ENCODE assay signal across 13 cellular contexts in the genomic region with DNA sequence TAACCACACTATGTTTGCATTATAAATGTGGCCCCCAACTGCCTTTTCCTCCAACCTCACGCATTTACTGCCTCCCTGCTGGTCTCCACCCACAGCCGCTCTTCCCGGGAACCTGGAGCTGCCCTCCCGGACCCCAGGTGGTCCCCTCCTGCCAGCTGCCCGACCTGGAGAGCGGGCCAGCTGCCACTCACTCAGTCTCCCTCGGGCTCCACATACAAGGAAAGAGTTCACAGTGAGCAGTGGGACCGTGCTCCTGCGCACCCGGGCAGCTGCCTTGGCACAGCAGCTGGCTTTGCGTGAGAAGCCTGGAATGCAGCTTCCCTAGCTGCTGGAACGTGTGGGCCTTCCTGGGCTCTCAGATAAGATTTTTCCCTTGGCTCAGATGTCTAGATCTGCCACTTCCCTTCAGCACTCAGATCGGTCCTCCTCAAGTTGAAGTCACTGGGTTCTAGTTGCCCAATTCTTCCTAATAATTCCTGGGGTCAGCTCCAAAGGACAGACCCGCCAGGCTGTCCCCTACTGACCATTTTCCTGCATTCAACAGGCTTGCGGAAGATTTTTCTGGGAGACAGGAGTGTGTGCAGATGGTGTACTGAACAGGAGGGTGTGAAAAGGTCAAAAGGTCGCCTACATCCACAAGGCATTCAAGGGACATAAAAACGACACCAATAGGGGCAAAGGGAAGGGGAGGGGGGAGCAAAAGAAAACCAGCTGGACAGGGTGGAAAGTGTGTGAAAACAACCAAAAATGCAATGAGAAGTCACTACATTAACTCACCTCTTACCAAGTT.
A peak's percentile ranks its signal among the peaks of the same experiment; 100 is the strongest.
DNase-seq lines count a peak whose midpoint lies in the region; ATAC-seq and TF ChIP-seq lines count a peak whose summit lies in the region.
"Had no signal": no experiment of that assay in that cellular context is flagged by ENCODE, and none has a peak within 500 bp of the region (broad histone marks: within the 10 kb centered on the region; RNA-seq: fewer than 3 reads in every experiment).

No MANE protein-coding gene starts in this region.

- 31 to 35% methylated on average over 15 to 17 of the region's 17 CpGs for WGBS in body of pancreas, 2 donors

- DNase-seq in COR-L47 (lab: John Stamatoyannopoulos, UW) (peak; percentile 67), NCI-H1694 (lab: John Stamatoyannopoulos, UW) (peak; percentile 18), body of pancreas (peak; percentile 63 to 82 (median 72)), mesothelial cell of epicardium (ENCODE audit: low spot score in 2 of 2, unreplicated experiment in 2 of 2) (no peak)
- no peak for DNase-seq in activated CD4-positive, alpha-beta T cell treated with anti-CD3 and anti-CD28 coated beads for 36 hours
- DNase-seq: activated CD4-positive, alpha-beta T cell treated with anti-CD3 and anti-CD28 coated beads, Interleukin-2, amount 10 ng/mL, durations not matched to agents 7 days and 5 days; activated naive CD8-positive, alpha-beta T cell treated with anti-CD3 and anti-CD28 coated beads, Interleukin-2, amount 50 U/mL, for 24 hours; GOT3 had no signal

- peaks cover 14% of the 10 kb centered on the region for H3K36me3 Mint-ChIP-seq in mesothelial cell of epicardium
- H3K36me3 Mint-ChIP-seq in activated CD4-positive, alpha-beta T cell treated with anti-CD3 and anti-CD28 coated beads for 36 hours (ENCODE audit: low read depth) = no peaks in the 10 kb centered on the region

- no peaks in the 10 kb centered on the region for H3K27me3 Mint-ChIP-seq in mesothelial cell of epicardium (ENCODE audit: low read depth)
- H3K27me3 Mint-ChIP-seq in activated CD4-positive, alpha-beta T cell treated with anti-CD3 and anti-CD28 coated beads for 36 hours = no peaks in the 10 kb centered on the region
- H3K27me3 Mint-ChIP-seq: activated CD4-positive, alpha-beta T cell treated with anti-CD3 and anti-CD28 coated beads, Interleukin-2, amount 10 ng/mL, durations not matched to agents 7 days and 5 days; activated naive CD8-positive, alpha-beta T cell treated with anti-CD3 and anti-CD28 coated beads, Interleukin-2, amount 50 U/mL, for 24 hours had no signal

- POLR2A ChIA-PET in activated CD4-positive, alpha-beta T cell treated with anti-CD3 and anti-CD28 coated beads for 36 hours (lab: Charles Lee) = no interaction called here

- peaks cover 27% of the 10 kb centered on the region for H3K4me1 Mint-ChIP-seq in mesothelial cell of epicardium
- no peaks in the 10 kb centered on the region for H3K4me1 Mint-ChIP-seq in activated CD4-positive, alpha-beta T cell treated with anti-CD3 and anti-CD28 coated beads for 36 hours
- H3K4me1 Mint-ChIP-seq: activated CD4-positive, alpha-beta T cell treated with anti-CD3 and anti-CD28 coated beads, Interleukin-2, amount 10 ng/mL, durations not matched to agents 7 days and 5 days; activated naive CD8-positive, alpha-beta T cell treated with anti-CD3 and anti-CD28 coated beads, Interleukin-2, amount 50 U/mL, for 24 hours had no signal

- H3K9me3 ChIP-seq in body of pancreas = no peaks in the 10 kb centered on the region
- H3K9me3 ChIP-seq: neutrophil had no signal

- CTCF ChIA-PET in activated CD4-positive, alpha-beta T cell treated with anti-CD3 and anti-CD28 coated beads for 36 hours (lab: Charles Lee) = interaction anchor here (0.8 kb wide), 1 partner anchor 265 kb away, joined by 3 read pairs; no protein-coding TSS in a partner anchor

- peak in 1 of 3 donors; percentile 17 for TF ChIP-seq POLR2A in body of pancreas (IDR thresholded peaks at IDR 0.05)

- H3K36me3 ChIP-seq in body of pancreas (replicated peaks in 1 of 2; ENCODE audit: insufficient read depth in 1 of 2, low read depth in 2 of 2) = no peaks in the 10 kb centered on the region
- H3K36me3 ChIP-seq: BLaER1, neutrophil had no signal

- H3K4me3 Mint-ChIP-seq in mesothelial cell of epicardium = no peak overlapping the region
- H3K4me3 Mint-ChIP-seq in activated CD4-positive, alpha-beta T cell treated with anti-CD3 and anti-CD28 coated beads for 36 hours = no peak overlapping the region
- H3K4me3 Mint-ChIP-seq: activated CD4-positive, alpha-beta T cell treated with anti-CD3 and anti-CD28 coated beads, Interleukin-2, amount 10 ng/mL, durations not matched to agents 7 days and 5 days; activated naive CD8-positive, alpha-beta T cell treated with anti-CD3 and anti-CD28 coated beads, Interleukin-2, amount 50 U/mL, for 24 hours had no signal

- no peak for TF ChIP-seq CTCF in body of pancreas (IDR thresholded peaks at IDR 0.05)
- no peak for TF ChIP-seq CTCF in mesothelial cell of epicardium (IDR thresholded peaks at IDR 0.05; ENCODE audit: unreplicated experiment)

- peaks cover 4% of the 10 kb centered on the region for H3K9me3 Mint-ChIP-seq in mesothelial cell of epicardium
- H3K9me3 Mint-ChIP-seq in activated CD4-positive, alpha-beta T cell treated with anti-CD3 and anti-CD28 coated beads for 36 hours (ENCODE audit: low read depth) = peaks cover 4% of the 10 kb centered on the region
- H3K9me3 Mint-ChIP-seq: activated CD4-positive, alpha-beta T cell treated with anti-CD3 and anti-CD28 coated beads, Interleukin-2, amount 10 ng/mL, durations not matched to agents 7 days and 5 days had no signal

- intact Hi-C loops in body of pancreas (cut with DNase I) = no loop called here
- intact Hi-C loops in activated CD4-positive, alpha-beta T cell treated with anti-CD3 and anti-CD28 coated beads for 36 hours (cut with DNase I, micrococcal nuclease) = no loop called here

- ATAC-seq in body of pancreas (peak; percentile 85), GM21515 (IDR thresholded peaks at IDR 0.05; ENCODE audit: unreplicated experiment) (no peak), HG02884 (IDR thresholded peaks at IDR 0.05; ENCODE audit: unreplicated experiment) (no peak), GM21825 (IDR thresholded peaks at IDR 0.05; ENCODE audit: unreplicated experiment) (no peak)
- no peak for ATAC-seq in activated CD4-positive, alpha-beta T cell treated with anti-CD3 and anti-CD28 coated beads for 36 hours
- ATAC-seq: activated naive CD8-positive, alpha-beta T cell treated with anti-CD3 and anti-CD28 coated beads, Interleukin-2, amount 50 U/mL, for 24 hours had no signal

- peak overlapping the region; percentile 6 for H3K27ac Mint-ChIP-seq in mesothelial cell of epicardium
- no peak overlapping the region for H3K27ac Mint-ChIP-seq in activated CD4-positive, alpha-beta T cell treated with anti-CD3 and anti-CD28 coated beads for 36 hours
- H3K27ac Mint-ChIP-seq: activated CD4-positive, alpha-beta T cell treated with anti-CD3 and anti-CD28 coated beads, Interleukin-2, amount 10 ng/mL, durations not matched to agents 7 days and 5 days; activated naive CD8-positive, alpha-beta T cell treated with anti-CD3 and anti-CD28 coated beads, Interleukin-2, amount 50 U/mL, for 24 hours had no signal

- H3K27me3 ChIP-seq in body of pancreas = no peaks in the 10 kb centered on the region
- H3K27me3 ChIP-seq: BLaER1, neutrophil had no signal

- no peak overlapping the region for H3K4me3 ChIP-seq in body of pancreas
- H3K4me3 ChIP-seq: BLaER1 had no signal

- H3K4me1 ChIP-seq in body of pancreas = peaks cover 31% of the 10 kb centered on the region

- H3K27ac ChIP-seq in body of pancreas = peak overlapping the region; percentile 68 to 80 (median 76)
- H3K27ac ChIP-seq: BLaER1, neutrophil had no signal

Comparison
In these comparisons a context has a peak if more than half of its experiments do, and no peak if none do; other contexts are left out.
1. DNase-seq: peak in COR-L47 (single experiment), NCI-H1694 (single experiment) and body of pancreas (4 of 4); none in mesothelial cell of epicardium (0 of 2) and activated CD4-positive, alpha-beta T cell treated with anti-CD3 and anti-CD28 coated beads for 36 hours (single experiment).